In the genomic region with DNA sequence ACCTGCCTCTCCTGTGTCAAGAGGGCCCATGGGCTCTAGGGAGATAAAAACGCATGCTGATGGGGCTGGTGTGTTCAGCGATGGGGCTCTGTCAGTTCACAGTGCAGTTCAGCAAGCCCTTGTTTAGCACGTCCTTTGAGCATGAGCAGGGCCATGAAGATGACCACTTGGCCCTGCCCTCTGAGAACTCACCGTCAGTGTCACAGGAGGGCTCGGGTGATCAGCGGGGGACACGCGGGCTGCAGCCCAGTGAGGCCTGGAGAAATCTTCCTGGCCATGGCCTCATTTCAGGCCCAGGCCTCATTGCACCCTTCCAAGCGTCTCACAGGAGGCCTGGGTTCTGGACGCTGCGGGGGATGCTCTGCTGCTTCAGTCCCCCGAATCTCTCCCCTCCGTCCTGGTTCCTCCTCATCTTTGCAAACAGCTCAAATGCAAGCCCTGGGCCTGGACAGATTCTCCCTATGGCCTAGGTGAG, we compare ENCODE assay signal across 30 cellular contexts.
"Had no signal": no experiment of that assay in that cellular context is flagged by ENCODE, and none has a peak within 500 bp of the region (broad histone marks: within the 10 kb centered on the region; RNA-seq: fewer than 3 reads in every experiment).

No MANE protein-coding gene starts in this region.

- H3K9me3 Mint-ChIP-seq: immature natural killer cell; mesothelial cell of epicardium; naive B cell; natural killer cell; nephron progenitor cell; stimulated activated naive B cell treated with anti-CD40 and anti-IgM and Interleukin-4, amounts not matched to agents 10 μg/mL and 1 μg/mL and 100 μg/mL, for 72 hours had no signal

- H3K27me3 ChIP-seq: left lung, ovary, right atrium auricular region, right lobe of liver, stomach, testis, thyroid gland, transverse colon, upper lobe of left lung, vagina had no signal

- H3K27ac ChIP-seq: left lung, lower lobe of right lung, ovary, right atrium auricular region, right lobe of liver, stomach, testis, thyroid gland, transverse colon, upper lobe of left lung, vagina had no signal

- H3K4me1 ChIP-seq: left lung, right lobe of liver had no signal

- H3K36me3 Mint-ChIP-seq: immature natural killer cell; mesothelial cell of epicardium; naive B cell; natural killer cell; stimulated activated naive B cell treated with anti-CD40 and anti-IgM and Interleukin-4, amounts not matched to agents 10 μg/mL and 1 μg/mL and 100 μg/mL, for 72 hours had no signal

- H3K9me3 ChIP-seq: left lung, lower lobe of right lung, ovary, right atrium auricular region, right lobe of liver, stomach, testis, thyroid gland, transverse colon, upper lobe of left lung, vagina had no signal

- DNase-seq: hypothalamus; immature natural killer cell; kidney glomerular epithelial cell; left cardiac atrium; left lung; lower lobe of right lung; mammary epithelial cell; mesendoderm; naive B cell; natural killer cell; nephron progenitor cell; nucleus accumbens; stimulated activated CD4-positive, alpha-beta T cell treated with anti-CD3 and anti-CD28 coated beads, Interleukin-12 subunit alpha, Interleukin-12 subunit beta, amount 100 ng/mL, for 4 hours; stimulated activated CD4-positive, alpha-beta T cell treated with anti-CD3 and anti-CD28 coated beads, Interleukin-15, amount 100 ng/mL, for 24 hours; stimulated activated CD4-positive, alpha-beta T cell treated with anti-CD3 and anti-CD28 coated beads, Interleukin-2, amount 100 ng/mL, for 24 hours; stimulated activated CD4-positive, alpha-beta T cell treated with anti-CD3 and anti-CD28 coated beads, Interleukin-4, amount 100 ng/mL, for 1 hour; stimulated activated naive B cell treated with anti-CD40 and anti-IgM and Interleukin-4, amounts not matched to agents 10 μg/mL and 1 μg/mL and 100 μg/mL, for 72 hours; stimulated activated naive CD8-positive, alpha-beta T cell treated with anti-CD3 and anti-CD28 coated beads, Interleukin-15, Interleukin-2, amounts not matched to agents 100 U/mL and 50 U/mL, for 24 hours; stomach; testis; thyroid gland; transverse colon had no signal

- H3K4me3 Mint-ChIP-seq: immature natural killer cell; mesothelial cell of epicardium; naive B cell; natural killer cell; nephron progenitor cell; stimulated activated naive B cell treated with anti-CD40 and anti-IgM and Interleukin-4, amounts not matched to agents 10 μg/mL and 1 μg/mL and 100 μg/mL, for 72 hours had no signal

- ATAC-seq: left cardiac atrium; left lung; lower lobe of right lung; natural killer cell; right lobe of liver; stimulated activated naive B cell treated with anti-CD40 and anti-IgM and Interleukin-4, amounts not matched to agents 10 μg/mL and 1 μg/mL and 100 μg/mL, for 72 hours; stimulated activated naive CD8-positive, alpha-beta T cell treated with anti-CD3 and anti-CD28 coated beads, Interleukin-15, Interleukin-2, amounts not matched to agents 100 U/mL and 50 U/mL, for 24 hours had no signal

- H3K27ac Mint-ChIP-seq: immature natural killer cell; mesothelial cell of epicardium; natural killer cell; nephron progenitor cell; progenitor cell of endocrine pancreas; stimulated activated naive B cell treated with anti-CD40 and anti-IgM and Interleukin-4, amounts not matched to agents 10 μg/mL and 1 μg/mL and 100 μg/mL, for 72 hours had no signal

- H3K36me3 ChIP-seq: ovary, right lobe of liver, thyroid gland, transverse colon, vagina had no signal

- H3K4me2 ChIP-seq: smooth muscle cell had no signal

- H3K4me3 ChIP-seq: left lung, lower lobe of right lung, ovary, right atrium auricular region, right lobe of liver, smooth muscle cell, stomach, testis, thyroid gland, transverse colon, upper lobe of left lung, vagina had no signal
